In the genomic region with DNA sequence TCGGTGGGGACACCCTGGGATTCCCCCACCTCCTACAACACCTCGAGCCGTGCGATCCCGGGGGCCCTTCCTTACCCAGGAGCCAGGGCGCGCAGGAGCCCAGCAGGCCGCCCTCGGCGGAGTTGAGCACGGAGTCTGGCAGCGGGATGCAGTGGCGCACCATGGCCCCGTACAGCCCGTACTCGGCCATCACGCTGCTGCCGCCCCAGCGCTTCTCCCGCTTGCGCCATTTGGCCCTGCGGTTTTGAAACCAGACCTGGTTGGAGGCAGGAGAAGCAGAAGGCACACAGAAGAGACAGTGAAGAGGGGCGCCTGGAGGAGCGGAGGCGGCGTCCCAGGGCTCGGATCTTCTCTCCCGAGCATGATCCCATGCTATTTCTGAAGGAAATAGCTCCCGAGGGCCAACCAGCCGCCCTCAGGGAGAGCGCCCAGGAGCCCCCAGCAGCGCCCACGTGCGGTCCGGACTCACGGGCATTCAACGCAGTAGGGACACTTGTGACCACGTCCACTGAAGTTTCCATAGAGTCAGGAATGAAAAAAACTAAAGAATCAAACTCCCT, we compare ENCODE assay signal across 10 cellular contexts. TPM values are rescaled to one million over a fixed set of nuclear protein-coding genes. Genes with fewer than 3 reads are reported as not detected.
DNase-seq lines count a peak whose midpoint lies in the region; ATAC-seq and TF ChIP-seq lines count a peak whose summit lies in the region.
"Had no signal": no experiment of that assay in that cellular context is flagged by ENCODE, and none has a peak within 500 bp of the region (broad histone marks: within the 10 kb centered on the region; RNA-seq: fewer than 3 reads in every experiment).

No MANE protein-coding gene starts in this region.

- H3K9ac ChIP-seq in Karpas-422 (ENCODE audit: low read length) = no peak overlapping the region

- H3K4me3 ChIP-seq in astrocyte of the cerebellum (ENCODE audit: low read depth, low read length) (peak overlapping the region; percentile 0), upper lobe of left lung (peak overlapping the region in 3 of 4 donors; percentile 2 to 31 (median 30)), Karpas-422 (ENCODE audit: low read length) (no peak overlapping the region)

- no peak for TF ChIP-seq EP300 in upper lobe of left lung (IDR thresholded peaks at IDR 0.05)

- no peaks in the 10 kb centered on the region for H4K20me1 ChIP-seq in Karpas-422 (ENCODE audit: insufficient read depth, low read depth, low read length)

- WGBS in upper lobe of left lung, 2 donors = 4 to 8% methylated on average over 19 to 38 of the region's 38 CpGs

- H3K9me3 ChIP-seq in upper lobe of left lung (no peaks in the 10 kb centered on the region), Karpas-422 (ENCODE audit: low read length) (no peaks in the 10 kb centered on the region)

- H3K27ac ChIP-seq in upper lobe of left lung = no peak overlapping the region
- H3K27ac ChIP-seq in Karpas-422 (ENCODE audit: low read length) = no peak overlapping the region

- TF ChIP-seq POLR2A in upper lobe of left lung (IDR thresholded peaks at IDR 0.05) = no peak

- no peaks in the 10 kb centered on the region for H3K79me2 ChIP-seq in Karpas-422 (ENCODE audit: low read length)

- H2AFZ ChIP-seq in Karpas-422 (ENCODE audit: low read length) = no peak overlapping the region

- H3K9me2 ChIP-seq in Karpas-422 (replicated peaks; ENCODE audit: insufficient read depth, low read length) = no peaks in the 10 kb centered on the region

- H3K36me3 ChIP-seq in upper lobe of left lung (no peaks in the 10 kb centered on the region), Karpas-422 (ENCODE audit: insufficient read depth, low read length) (no peaks in the 10 kb centered on the region)

- H3K4me1 ChIP-seq in upper lobe of left lung (peaks cover 8 to 24% (median 15%) of the 10 kb centered on the region in 4 donors), Karpas-422 (ENCODE audit: low read length) (no peaks in the 10 kb centered on the region)

- H3K27me3 ChIP-seq in upper lobe of left lung = peaks cover 0 to 40% (median 14%) of the 10 kb centered on the region in 4 donors
- H3K27me3 ChIP-seq in Karpas-422 (ENCODE audit: low read length) = no peaks in the 10 kb centered on the region

- no peak overlapping the region for H3K4me2 ChIP-seq in Karpas-422 (ENCODE audit: low read depth, low read length, poor library complexity, severe bottlenecking)

- DNase-seq in activated CD4-positive, alpha-beta T cell treated with anti-CD3 and anti-CD28 coated beads for 48 hours = peak; percentile 13
- DNase-seq in activated CD4-positive, alpha-beta T cell treated with anti-CD3 and anti-CD28 coated beads, Interleukin-2, amount 50 U/mL, for 48 hours = no peak
- no peak for DNase-seq in astrocyte of the cerebellum (ENCODE audit: low read depth)
- DNase-seq in kidney tubule cell (ENCODE audit: low spot score) = peak; percentile 14
- DNase-seq in upper lobe of left lung = peak; percentile 42 to 87
- no peak for DNase-seq in inferior parietal cortex (ENCODE audit: extremely low spot score)
- no peak for DNase-seq in OCI-M1 (lab: John Stamatoyannopoulos, UW)
- no peak for DNase-seq in Karpas-422

- peak; percentile 49 to 77 for ATAC-seq in upper lobe of left lung (ENCODE audit: low FRiP score in 2 of 2)

- in situ Hi-C loops in astrocyte of the cerebellum (cut with HindIII; ENCODE audit: low sequenced_read_pairs) = no loop called here

- TF ChIP-seq CTCF in astrocyte of the cerebellum (IDR thresholded peaks at IDR 0.05; ENCODE audit: low read depth, low read length, missing control alignments) (no peak), upper lobe of left lung (IDR thresholded peaks at IDR 0.05) (no peak)

RNA-seq across cellular contexts. Expression of a gene that starts 4.3 kb away (rescaled TPM):
- total RNA-seq in upper lobe of left lung = not detected
- total RNA-seq in Karpas-422 (2014; rRNA removed; shearing (Covaris generic); ENCODE audit: low replicate concordance) = not detected in 2 replicates
- total RNA-seq: mononuclear cell; T-helper 2 cell treated with Interferon-gamma antibody and Interleukin-4, amounts not matched to agents 100 ng/mL and 5 ng/mL, for 36 hours had no signal

RNA-seq across cellular contexts. Expression of a gene that starts 19.8 kb away (rescaled TPM):
- 100 to 1,000 TPM in 1 of 6 donors, 10 to 100 TPM in 5; 39.7 to 122 (median 58.1) TPM for total RNA-seq in upper lobe of left lung
- 2.3 and 8.5 TPM in 2 replicates for total RNA-seq in Karpas-422 (2014; rRNA removed; shearing (Covaris generic); ENCODE audit: low replicate concordance)

Comparison
In these comparisons a context has a peak if more than half of its experiments do, and no peak if none do; other contexts are left out.
1. DNase-seq: peak in activated CD4-positive, alpha-beta T cell treated with anti-CD3 and anti-CD28 coated beads for 48 hours (single experiment), kidney tubule cell (single experiment) and upper lobe of left lung (2 of 2); none in activated CD4-positive, alpha-beta T cell treated with anti-CD3 and anti-CD28 coated beads, Interleukin-2, amount 50 U/mL, for 48 hours (0 of 2), astrocyte of the cerebellum (single experiment), inferior parietal cortex (single experiment), OCI-M1 (single experiment) and Karpas-422 (single experiment).